In genomic region chr1:35844826-35845225, GRCh38 we compare ENCODE assay signal across 13 cellular contexts.
"Had no signal": no experiment of that assay in that cellular context is flagged by ENCODE, and none has a peak within 500 bp of the region (broad histone marks: within the 10 kb centered on the region; RNA-seq: fewer than 3 reads in every experiment).

No MANE protein-coding gene starts in this region.

- H3K9me3 Mint-ChIP-seq: activated naive CD4-positive, alpha-beta T cell treated with anti-CD3 and anti-CD28 coated beads, Interleukin-2, amount 10 ng/mL, durations not matched to agents 7 days and 5 days; activated T-helper 2 cell treated with anti-CD3 and anti-CD28 coated beads, Interferon-gamma antibody, Interleukin-2, Interleukin-4, amounts not matched to agents 10 μg/mL and 5 μg/mL and 100 μg/mL, durations not matched to agents 14 hours and 24 hours and 36 hours had no signal

- H3K27ac ChIP-seq: pancreas, SK-N-MC, upper lobe of left lung had no signal

- H3K9me3 ChIP-seq: pancreas, upper lobe of left lung had no signal

- H3K4me3 ChIP-seq: pancreas, SK-N-MC, skin epidermis, upper lobe of left lung had no signal

- ATAC-seq: pancreas had no signal

- H3K4me3 Mint-ChIP-seq: activated naive CD4-positive, alpha-beta T cell treated with anti-CD3 and anti-CD28 coated beads, Interleukin-2, amount 10 ng/mL, durations not matched to agents 7 days and 5 days had no signal

- H3K27me3 Mint-ChIP-seq: activated naive CD4-positive, alpha-beta T cell treated with anti-CD3 and anti-CD28 coated beads, Interleukin-2, amount 10 ng/mL, durations not matched to agents 7 days and 5 days had no signal

- H3K27ac Mint-ChIP-seq: activated naive CD4-positive, alpha-beta T cell treated with anti-CD3 and anti-CD28 coated beads, Interleukin-2, amount 10 ng/mL, durations not matched to agents 7 days and 5 days; activated T-helper 2 cell treated with anti-CD3 and anti-CD28 coated beads, Interferon-gamma antibody, Interleukin-2, Interleukin-4, amounts not matched to agents 10 μg/mL and 5 μg/mL and 100 μg/mL, durations not matched to agents 14 hours and 24 hours and 36 hours had no signal

- H3K4me1 Mint-ChIP-seq: activated naive CD4-positive, alpha-beta T cell treated with anti-CD3 and anti-CD28 coated beads, Interleukin-2, amount 10 ng/mL, durations not matched to agents 7 days and 5 days had no signal

- DNase-seq: activated CD4-positive, alpha-beta T cell treated with anti-CD3 and anti-CD28 coated beads, Interleukin-2, amount 50 U/mL, for 48 hours; activated CD4-positive, CD25-positive, alpha-beta regulatory T cell treated with anti-CD3 and anti-CD28 coated beads, Interleukin-2, amount 50 U/mL, for 72 hours; activated naive CD4-positive, alpha-beta T cell treated with anti-CD3 and anti-CD28 coated beads, Interleukin-2, amount 10 ng/mL, durations not matched to agents 7 days and 5 days; pancreas; stimulated activated CD4-positive, alpha-beta T cell treated with anti-CD3 and anti-CD28 coated beads, Interleukin-15, amount 100 ng/mL, for 24 hours; stimulated activated CD4-positive, alpha-beta T cell treated with anti-CD3 and anti-CD28 coated beads, Interleukin-4, amount 100 ng/mL, for 1 hour; stimulated activated naive CD4-positive, alpha-beta T cell treated with Interleukin-2 at 50 U/mL for 16 hours; substantia nigra; T-helper 9 cell; upper lobe of left lung had no signal

- H3K27me3 ChIP-seq: pancreas, upper lobe of left lung had no signal

- H3K4me1 ChIP-seq: pancreas had no signal
